In genomic region chr7:116967254-116967922, GRCh38 we compare ENCODE assay signal across 25 cellular contexts.
"Had no signal": no experiment of that assay in that cellular context is flagged by ENCODE, and none has a peak within 500 bp of the region (broad histone marks: within the 10 kb centered on the region; RNA-seq: fewer than 3 reads in every experiment).

No MANE protein-coding gene starts in this region.

- H3K27ac ChIP-seq: hepatocyte, neural progenitor cell, prostate gland, skin epidermis, spleen, testis, tibial artery, upper lobe of left lung, uterus had no signal

- H3K9me3 Mint-ChIP-seq: effector memory CD8-positive, alpha-beta T cell; naive thymus-derived CD4-positive, alpha-beta T cell; nephron; neural progenitor cell had no signal

- H3K27me3 Mint-ChIP-seq: effector memory CD8-positive, alpha-beta T cell; stimulated activated memory B cell treated with anti-CD40 and anti-IgM and Interleukin-4, amounts not matched to agents 10 μg/mL and 1 μg/mL and 100 μg/mL, for 72 hours had no signal

- H3K36me3 ChIP-seq: neural progenitor cell, prostate gland, spleen, tibial artery, upper lobe of left lung, uterus had no signal

- H3K4me1 ChIP-seq: prostate gland, testis, uterus had no signal

- H3K36me3 Mint-ChIP-seq: neural progenitor cell; stimulated activated memory B cell treated with anti-CD40 and anti-IgM and Interleukin-4, amounts not matched to agents 10 μg/mL and 1 μg/mL and 100 μg/mL, for 72 hours had no signal

- FAIRE-seq: endometrium, frontal cortex, kidney had no signal

- ATAC-seq: effector memory CD8-positive, alpha-beta T cell; left lobe of liver; naive thymus-derived CD4-positive, alpha-beta T cell; right cardiac atrium; stimulated activated memory B cell treated with anti-CD40 and anti-IgM and Interleukin-4, amounts not matched to agents 10 μg/mL and 1 μg/mL and 100 μg/mL, for 72 hours; stimulated activated naive CD8-positive, alpha-beta T cell treated with anti-CD3 and anti-CD28 coated beads, Interleukin-15, Interleukin-2, amounts not matched to agents 100 U/mL and 50 U/mL, for 24 hours had no signal

- H3K4me3 Mint-ChIP-seq: effector memory CD8-positive, alpha-beta T cell; memory B cell; naive thymus-derived CD4-positive, alpha-beta T cell; nephron; neural progenitor cell; stimulated activated memory B cell treated with anti-CD40 and anti-IgM and Interleukin-4, amounts not matched to agents 10 μg/mL and 1 μg/mL and 100 μg/mL, for 72 hours had no signal

- H2AFZ ChIP-seq: hepatocyte, neural progenitor cell had no signal

- DNase-seq: cortex of kidney; effector memory CD8-positive, alpha-beta T cell; head of caudate nucleus; kidney; naive thymus-derived CD4-positive, alpha-beta T cell; right cardiac atrium; spleen; stimulated activated CD4-positive, alpha-beta T cell treated with anti-CD3 and anti-CD28 coated beads, Interleukin-4, amount 100 ng/mL, for 4 hours; stimulated activated naive CD8-positive, alpha-beta T cell treated with anti-CD3 and anti-CD28 coated beads, Interleukin-15, Interleukin-2, amounts not matched to agents 100 U/mL and 50 U/mL, for 24 hours; substantia nigra; testis; tibial artery; upper lobe of left lung; uterus had no signal

- H3K9me3 ChIP-seq: prostate gland, spleen, testis, tibial artery, upper lobe of left lung, uterus had no signal

- H3K4me2 ChIP-seq: hepatocyte, neural progenitor cell had no signal

- H3K4me3 ChIP-seq: hepatocyte, lung, neural progenitor cell, prostate gland, skin epidermis, spleen, testis, tibial artery, upper lobe of left lung, uterus had no signal

- H3K27ac Mint-ChIP-seq: effector memory CD8-positive, alpha-beta T cell; memory B cell; naive thymus-derived CD4-positive, alpha-beta T cell; neural progenitor cell; stimulated activated memory B cell treated with anti-CD40 and anti-IgM and Interleukin-4, amounts not matched to agents 10 μg/mL and 1 μg/mL and 100 μg/mL, for 72 hours had no signal

- H3K27me3 ChIP-seq: hepatocyte, neural progenitor cell, spleen, testis, tibial artery, upper lobe of left lung, uterus had no signal

- H3K9ac ChIP-seq: neural progenitor cell had no signal
